Comparison of ENCODE assay signal across 11 cellular contexts in genomic region chr14:105013150-105013787, GRCh38. TPM values are rescaled to one million over a fixed set of nuclear protein-coding genes. Genes with fewer than 3 reads are reported as not detected.
A peak's percentile ranks its signal among the peaks of the same experiment; 100 is the strongest.
DNase-seq lines count a peak whose midpoint lies in the region; ATAC-seq and TF ChIP-seq lines count a peak whose summit lies in the region.
"Had no signal": no experiment of that assay in that cellular context is flagged by ENCODE, and none has a peak within 500 bp of the region (broad histone marks: within the 10 kb centered on the region; RNA-seq: fewer than 3 reads in every experiment).

No MANE protein-coding gene starts in this region.

- ATAC-seq in heart right ventricle (peak in 7 of 8 donors; percentile 44 to 91 (median 69)), GM21515 (IDR thresholded peaks at IDR 0.05; ENCODE audit: unreplicated experiment) (no peak)

- no peak overlapping the region for H2BK12ac ChIP-seq in neuronal stem cell (ENCODE audit: low read length)

- TF ChIP-seq CTCF in 22Rv1 (IDR thresholded peaks at IDR 0.05), result no peak
- TF ChIP-seq CTCF in SK-N-SH (IDR thresholded peaks at IDR 0.05), result no peak
- TF ChIP-seq CTCF in heart right ventricle (IDR thresholded peaks at IDR 0.05), result peak in 5 of 9 donors; percentile 22 to 40 (median 25)
- no peak for TF ChIP-seq CTCF in Caco-2 (IDR thresholded peaks at IDR 0.05; ENCODE audit: insufficient read depth in 1 of 2, low read depth in 1 of 2, low read length in 1 of 2, severe bottlenecking in 1 of 2, unreplicated experiment in 1 of 2)

- H3K23ac ChIP-seq in neuronal stem cell (ENCODE audit: low read depth, low read length, poor library complexity), result no peak overlapping the region

- peak in 1 of 2 experiments; percentile 27; a peak in 1 of 4 replicates for TF ChIP-seq EP300 in SK-N-SH (IDR thresholded peaks at IDR 0.05; ENCODE audit: borderline replicate concordance in 1 of 2, low read depth in 1 of 2, low read length in 1 of 2)

- peaks cover 98% of the 10 kb centered on the region for H4K20me1 ChIP-seq in SK-N-SH (ENCODE audit: insufficient read depth)

- peak; percentile 14; the same call in 1 of the 2 replicates for TF ChIP-seq RAD21 in SK-N-SH (IDR thresholded peaks at IDR 0.05; ENCODE audit: low read length)

- intact Hi-C loops in heart right ventricle (cut with DNase I), result no loop called here
- intact Hi-C loops in Caco-2 (cut with micrococcal nuclease; ENCODE audit: unreplicated experiment), result no loop called here

- H3K9ac ChIP-seq in SK-N-SH (no peak overlapping the region), neuronal stem cell (ENCODE audit: low read depth, low read length, poor library complexity) (no peak overlapping the region)

- no peaks in the 10 kb centered on the region for H3K27me3 Mint-ChIP-seq in Caco-2 (ENCODE audit: insufficient read depth, unreplicated experiment)
- H3K27me3 Mint-ChIP-seq: IgD-negative memory B cell had no signal

- H3K9me2 ChIP-seq in SK-N-SH, result no peaks in the 10 kb centered on the region

- H3K36me3 ChIP-seq in SK-N-SH (replicated peaks in 1 of 2; ENCODE audit: control insufficient read depth in 1 of 2, insufficient read depth in 2 of 2, low read length in 1 of 2) (peaks cover 22 to 27% of the 10 kb centered on the region in 2 experiments), heart right ventricle (peaks cover 0 to 41% (median 4%) of the 10 kb centered on the region in 9 donors), neuronal stem cell (replicated peaks in 1 of 2; ENCODE audit: control insufficient read depth in 2 of 2, insufficient read depth in 2 of 2, low read length in 2 of 2) (peaks cover 27 to 87% of the 10 kb centered on the region in 2 donors), Caco-2 (ENCODE audit: control insufficient read depth, insufficient read depth, low read length) (peaks cover 3% of the 10 kb centered on the region)

- peaks cover 100% of the 10 kb centered on the region for H3K79me2 ChIP-seq in SK-N-SH (ENCODE audit: insufficient read depth)

- POLR2A ChIA-PET in SK-N-SH (lab: Yijun Ruan, JAX) (no interaction called here), Caco-2 (lab: Charles Lee) (no interaction called here)

- H2AFZ ChIP-seq in SK-N-SH (ENCODE audit: low read depth) (no peak overlapping the region), neuronal stem cell (ENCODE audit: low read length) (no peak overlapping the region)

- DNase-seq in D341Med (ENCODE audit: low spot score) (peak; percentile 64), SK-N-SH (peak; percentile 85), heart right ventricle (peak; percentile 31 to 50), neuronal stem cell (ENCODE audit: low spot score) (no peak), NCI-H1930 (lab: John Stamatoyannopoulos, UW) (no peak), Caco-2 (no peak)
- DNase-seq: DND-41; stimulated activated CD8-positive, alpha-beta memory T cell treated with anti-CD3 and anti-CD28 coated beads, Interleukin-4, amount 100 ng/mL, for 48 hours had no signal

- H3K79me1 ChIP-seq in neuronal stem cell (ENCODE audit: low read depth, low read length), result peaks cover 13% of the 10 kb centered on the region

- H2BK15ac ChIP-seq in neuronal stem cell (ENCODE audit: low read length), result no peak overlapping the region

- H3F3A ChIP-seq in SK-N-SH (replicated peaks; ENCODE audit: insufficient read depth), result peaks cover 21% of the 10 kb centered on the region

- no peak overlapping the region for H2AK5ac ChIP-seq in neuronal stem cell (ENCODE audit: low read depth, low read length)

- H3K4me3 Mint-ChIP-seq in Caco-2 (ENCODE audit: unreplicated experiment), result no peak overlapping the region
- H3K4me3 Mint-ChIP-seq: IgD-negative memory B cell had no signal

- H3K9me3 ChIP-seq in SK-N-SH (no peaks in the 10 kb centered on the region), heart right ventricle (no peaks in the 10 kb centered on the region), neuronal stem cell (replicated peaks in 1 of 2; ENCODE audit: control insufficient read depth in 2 of 2, insufficient read depth in 1 of 2, low read depth in 1 of 2, low read length in 2 of 2) (no peaks in the 10 kb centered on the region), Caco-2 (no peaks in the 10 kb centered on the region)

- peaks cover 11% of the 10 kb centered on the region for H3K4me1 Mint-ChIP-seq in Caco-2 (ENCODE audit: low read depth, unreplicated experiment)

- H3K4me1 ChIP-seq in SK-N-SH (ENCODE audit: control insufficient read depth in 1 of 2, insufficient read depth in 2 of 2, low read depth in 1 of 2, low read length in 1 of 2), result peaks cover 39 to 47% of the 10 kb centered on the region in 2 experiments
- peaks cover 0 to 36% (median 8%) of the 10 kb centered on the region in 9 donors for H3K4me1 ChIP-seq in heart right ventricle
- H3K4me1 ChIP-seq in neuronal stem cell (ENCODE audit: control insufficient read depth in 2 of 2, insufficient read depth in 1 of 2, low read depth in 1 of 2, low read length in 2 of 2), result peaks cover 4 to 6% of the 10 kb centered on the region in 2 donors
- H3K4me1 ChIP-seq in Caco-2, result peaks cover 1% of the 10 kb centered on the region; the same call in 1 of the 2 replicates

- H4K91ac ChIP-seq in neuronal stem cell (ENCODE audit: low read depth, low read length, poor library complexity), result no peak overlapping the region

- H3K27ac ChIP-seq in 22Rv1 (0 out of 2 replicates have a peak overlapping the region, but pooled peaks have one; percentile 2), SK-N-SH (ENCODE audit: low read depth in 2 of 2, low read length in 1 of 2) (peak overlapping the region in 1 of 2 experiments; percentile 43; a peak in 3 of 4 replicates), heart right ventricle (no peak overlapping the region), neuronal stem cell (replicated peaks; ENCODE audit: low read length) (no peak overlapping the region)

- peaks cover 48% of the 10 kb centered on the region for H3K36me3 Mint-ChIP-seq in Caco-2 (ENCODE audit: insufficient read depth, unreplicated experiment)

- 46% methylated on average over 8 of the region's 8 CpGs for WGBS in SK-N-SH (ENCODE audit: low lambda C conversion rate)
- 34 to 40% methylated on average over 8 of the region's 8 CpGs for WGBS in heart right ventricle, 2 donors
- no CpG with 5 or more reads among the region's 8 CpGs for WGBS in neuronal stem cell (ENCODE audit: extremely low coverage in 2 of 2, insufficient read length in 2 of 2, insufficient replicate concordance in 1 of 2), 2 donors

- H3K27me3 ChIP-seq in SK-N-SH (ENCODE audit: insufficient read depth), result no peaks in the 10 kb centered on the region
- no peaks in the 10 kb centered on the region for H3K27me3 ChIP-seq in heart right ventricle
- no peaks in the 10 kb centered on the region for H3K27me3 ChIP-seq in neuronal stem cell (ENCODE audit: control insufficient read depth in 3 of 3, insufficient read depth in 3 of 3, low read depth in 1 of 3, low read length in 3 of 3)
- no peaks in the 10 kb centered on the region for H3K27me3 ChIP-seq in Caco-2 (replicated peaks; ENCODE audit: control insufficient read depth, insufficient read depth, low read length)

- no peak overlapping the region for H3K4me3 ChIP-seq in SK-N-SH (ENCODE audit: low read depth in 2 of 2, low read length in 1 of 2)
- no peak overlapping the region for H3K4me3 ChIP-seq in heart right ventricle
- H3K4me3 ChIP-seq in neuronal stem cell (ENCODE audit: low read length in 2 of 2), result no peak overlapping the region
- H3K4me3 ChIP-seq in Caco-2 (ENCODE audit: low read depth, low read length), result no peak overlapping the region

- H3K27ac Mint-ChIP-seq in Caco-2 (ENCODE audit: unreplicated experiment), result no peak overlapping the region

- CTCF ChIA-PET in SK-N-SH (lab: Yijun Ruan, JAX), result interaction anchor here (0.7 to 10.9 kb wide), 10 partner anchors 12 to 78 kb away, joined by 3 to 138 read pairs (median 4); no protein-coding TSS in a partner anchor
- CTCF ChIA-PET in Caco-2 (lab: Charles Lee), result no interaction called here

- H3K4me2 ChIP-seq in SK-N-SH (peak overlapping the region; percentile 46; the same call in 1 of the 2 replicates), neuronal stem cell (ENCODE audit: insufficient read depth, low read length, poor library complexity, severe bottlenecking) (no peak overlapping the region)

- no TSS peak for BruUV-seq in Caco-2 (replicated peaks; lab: Mats Ljungman, UMichigan)

- H2BK5ac ChIP-seq in neuronal stem cell (ENCODE audit: low read length), result no peak overlapping the region

- H2BK120ac ChIP-seq in neuronal stem cell (ENCODE audit: low read depth, low read length), result no peak overlapping the region

- H3K9me3 Mint-ChIP-seq in Caco-2 (ENCODE audit: unreplicated experiment), result no peaks in the 10 kb centered on the region
- H3K9me3 Mint-ChIP-seq: IgD-negative memory B cell had no signal

- H3K4ac ChIP-seq in neuronal stem cell (ENCODE audit: low read length), result no peak overlapping the region

- H4K8ac ChIP-seq in neuronal stem cell (ENCODE audit: low read depth, low read length), result no peak overlapping the region

- no peak overlapping the region for H3K14ac ChIP-seq in neuronal stem cell (ENCODE audit: low read length)

- H3K18ac ChIP-seq in neuronal stem cell (ENCODE audit: low read length), result no peak overlapping the region

RNA-seq across cellular contexts. Expression of gene CDCA4, which starts 7.6 kb away (rescaled TPM):
- polyA plus RNA-seq in SK-N-SH (2012; rRNA removed), result 23.7 and 26.8 TPM in 2 replicates
- polyA plus RNA-seq in SK-N-SH (2012; cell fraction: cytosol; rRNA removed), result 15.1 and 21.2 TPM in 2 replicates
- polyA plus RNA-seq in SK-N-SH (2012; cell fraction: nucleus; rRNA removed), result 15.7 and 19.5 TPM in 2 replicates
- 1 to 10 TPM; 1.5 to 6.4 (median 2.0) TPM for total RNA-seq in heart right ventricle
- polyA plus RNA-seq in heart right ventricle, result 1 to 10 TPM; 2.7 to 3.2 TPM
- 46.0 TPM for polyA plus RNA-seq in neuronal stem cell (2013, experiment 1 of 2)
- polyA plus RNA-seq in neuronal stem cell (2013, experiment 2 of 2), result 45.5 TPM
- 33.4 and 41.4 TPM in 2 replicates for total RNA-seq in Caco-2 (2022)

RNA-seq across cellular contexts. Expression of gene CLBA1, which starts 27.7 kb away (rescaled TPM):
- polyA plus RNA-seq in SK-N-SH (2012; rRNA removed) (18.5 and 21.4 TPM in 2 replicates), heart right ventricle (1 to 10 TPM; 2.9 to 3.5 TPM)
- polyA plus RNA-seq in SK-N-SH (2012; cell fraction: cytosol; rRNA removed), result 15.0 and 15.3 TPM in 2 replicates
- polyA plus RNA-seq in SK-N-SH (2012; cell fraction: nucleus; rRNA removed), result 72.4 and 86.2 TPM in 2 replicates
- total RNA-seq in heart right ventricle (1 to 10 TPM; 1.2 to 3.1 (median 2.4) TPM), Caco-2 (2022) (3.0 and 3.2 TPM in 2 replicates)
- polyA plus RNA-seq in neuronal stem cell (2013, experiment 1 of 2), result 6.1 TPM
- 6.0 TPM for polyA plus RNA-seq in neuronal stem cell (2013, experiment 2 of 2)

RNA-seq across cellular contexts. Expression of gene AHNAK2, which starts 35.1 kb away (rescaled TPM):
- polyA plus RNA-seq in SK-N-SH (2012; rRNA removed) (33.5 and 36.6 TPM in 2 replicates), heart right ventricle (1 to 10 TPM; 3.5 to 4.0 TPM)
- 22.9 and 24.7 TPM in 2 replicates for polyA plus RNA-seq in SK-N-SH (2012; cell fraction: cytosol; rRNA removed)
- 70.6 and 92.7 TPM in 2 replicates for polyA plus RNA-seq in SK-N-SH (2012; cell fraction: nucleus; rRNA removed)
- total RNA-seq in heart right ventricle (10 to 100 TPM in 1 of 10 donors, 1 to 10 TPM in 9; 1.1 to 29.5 (median 2.6) TPM), Caco-2 (2022) (0.77 and 0.81 TPM in 2 replicates)
- polyA plus RNA-seq in neuronal stem cell (2013, experiment 1 of 2), result 0.43 TPM
- 0.46 TPM for polyA plus RNA-seq in neuronal stem cell (2013, experiment 2 of 2)

RNA-seq across cellular contexts. Expression of gene GPR132, which starts 52.0 kb away (rescaled TPM):
- 0.03 TPM in 1 of 2 replicates, not detected in the other for polyA plus RNA-seq in SK-N-SH (2012; rRNA removed)
- 0.03 TPM in 1 of 2 replicates, not detected in the other for polyA plus RNA-seq in SK-N-SH (2012; cell fraction: cytosol; rRNA removed)
- 0.28 and 0.37 TPM in 2 replicates for polyA plus RNA-seq in SK-N-SH (2012; cell fraction: nucleus; rRNA removed)
- total RNA-seq in heart right ventricle, result 1 to 10 TPM in 2 of 10 donors, under 1 TPM in 8; 0.19 to 4.1 (median 0.82) TPM
- under 1 TPM; 0.35 to 0.88 TPM for polyA plus RNA-seq in heart right ventricle
- 0.13 TPM for polyA plus RNA-seq in neuronal stem cell (2013, experiment 1 of 2)
- 0.08 TPM for polyA plus RNA-seq in neuronal stem cell (2013, experiment 2 of 2)
- total RNA-seq in Caco-2 (2022), result 0.19 TPM in 1 of 2 replicates, not detected in the other

Comparison
In these comparisons a context has a peak if more than half of its experiments do, and no peak if none do; other contexts are left out.
1. CTCF ChIP-seq: peak in heart right ventricle (5 of 9); none in 22Rv1 (single experiment), SK-N-SH (single experiment) and Caco-2 (0 of 2).
2. DNase-seq: peak in D341Med (single experiment), SK-N-SH (single experiment) and heart right ventricle (2 of 2); none in neuronal stem cell (single experiment), NCI-H1930 (0 of 2) and Caco-2 (0 of 2).